Comparison of ENCODE assay signal across 1 cellular context in genomic region chr19:38930776-38931761, GRCh38.
TF ChIP-seq lines count a peak whose summit lies in the region.

MRPS12 (plus strand) TSS chr19:38930944; CDS start chr19:38931295, 351 bp downstream.

TF ChIP-seq in K562, 482 proteins besides CTCF, POLR2A, EP300 and RAD21 (continued from another document and continues in another):
- TF ChIP-seq ZSCAN29 (IDR thresholded peaks at IDR 0.05) (no peak), SRSF1 (IDR thresholded peaks at IDR 0.05; ENCODE audit: low read depth, low read length) (no peak), ZNF444 (CRISPR knock-in tag; IDR thresholded peaks at IDR 0.05) (no peak), POLR2AphosphoS5 (IDR thresholded peaks at IDR 0.05; ENCODE audit: control insufficient read depth, insufficient read depth, low read depth, low read length) (peak; percentile 85), KLF1 (tag; IDR thresholded peaks at IDR 0.05) (no peak), TARDBP (IDR thresholded peaks at IDR 0.05) (no peak), IRF1 (CRISPR knock-in tag; IDR thresholded peaks at IDR 0.05; ENCODE audit: borderline replicate concordance) (no peak), HDAC8 (tag; IDR thresholded peaks at IDR 0.05) (no peak), MCM5 (IDR thresholded peaks at IDR 0.05; ENCODE audit: low read depth) (no peak), ZFPM2 (CRISPR knock-in tag; IDR thresholded peaks at IDR 0.05) (no peak), ZNF431 (CRISPR knock-in tag; IDR thresholded peaks at IDR 0.05) (no peak), HDGF (IDR thresholded peaks at IDR 0.05) (no peak), HNRNPH1 (optimal IDR thresholded peaks at IDR 0.05; ENCODE audit: low read depth, low read length) (no peak), RBBP5 (IDR thresholded peaks at IDR 0.05; ENCODE audit: borderline replicate concordance, insufficient read depth, low read length, poor library complexity, severe bottlenecking) (peak; percentile 8), BRF1 (IDR thresholded peaks at IDR 0.05; ENCODE audit: borderline replicate concordance, extremely low read depth, insufficient read length) (no peak), ZNF239 (CRISPR knock-in tag; IDR thresholded peaks at IDR 0.05) (no peak), ZKSCAN1 (IDR thresholded peaks at IDR 0.05; ENCODE audit: low read depth, low read length) (no peak), SUPT5H (IDR thresholded peaks at IDR 0.05) (peak; percentile 87), SMARCA5 (IDR thresholded peaks at IDR 0.05) (no peak), ZNF324 (CRISPR knock-in tag; IDR thresholded peaks at IDR 0.05) (no peak), NONO (IDR thresholded peaks at IDR 0.05; ENCODE audit: low read depth in 2 of 2, low read length in 1 of 2) (no peak; a peak in 1 of 4 replicates), BACH1 (tag; IDR thresholded peaks at IDR 0.05) (no peak), ADNP (tag; IDR thresholded peaks at IDR 0.05) (no peak), ZNF121 (CRISPR knock-in tag; conservative IDR thresholded peaks at IDR 0.05) (no peak), MTA3 (IDR thresholded peaks at IDR 0.05; ENCODE audit: borderline replicate concordance) (no peak; the same call in 1 of the 2 replicates), ZBTB1 (CRISPR knock-in tag; IDR thresholded peaks at IDR 0.05; ENCODE audit: borderline replicate concordance, low read depth) (no peak), SP2 (IDR thresholded peaks at IDR 0.05; ENCODE audit: extremely low read depth, low read depth, low read length, poor library complexity, severe bottlenecking) (peak; percentile 65), RERE (CRISPR knock-in tag; IDR thresholded peaks at IDR 0.05; ENCODE audit: borderline replicate concordance) (no peak), ZNF507 (tag; conservative IDR thresholded peaks at IDR 0.05) (no peak), NFXL1 (CRISPR knock-in tag; IDR thresholded peaks at IDR 0.05) (no peak), MLLT1 (IDR thresholded peaks at IDR 0.05) (no peak), FOS (IDR thresholded peaks at IDR 0.05; ENCODE audit: extremely low read depth, insufficient read length) (peak; percentile 92), ZNF592 (IDR thresholded peaks at IDR 0.05) (no peak), USF1 (CRISPR knock-in tag; IDR thresholded peaks at IDR 0.05) (peak; percentile 61; the same call in 1 of the 2 replicates), JUN (IDR thresholded peaks at IDR 0.05; ENCODE audit: borderline replicate concordance, low read depth, low read length) (no peak), JUN (CRISPR knock-in tag; IDR thresholded peaks at IDR 0.05; ENCODE audit: borderline replicate concordance) (no peak), CCNT2 (IDR thresholded peaks at IDR 0.05; ENCODE audit: borderline replicate concordance, extremely low read depth, insufficient read length, low read depth, low read length) (no peak), PCBP2 (IDR thresholded peaks at IDR 0.05; ENCODE audit: low read depth, low read length, poor library complexity, severe bottlenecking) (no peak), ZBTB11 (CRISPR knock-in tag; IDR thresholded peaks at IDR 0.05) (no peak), BMI1 (IDR thresholded peaks at IDR 0.05; ENCODE audit: low read length) (no peak), ZBTB8A (IDR thresholded peaks at IDR 0.05; ENCODE audit: partially characterized antibody) (no peak), BCL6 (CRISPR knock-in tag; IDR thresholded peaks at IDR 0.05) (no peak), CEBPB (tag; IDR thresholded peaks at IDR 0.05) (no peak), RBM25 (IDR thresholded peaks at IDR 0.05; ENCODE audit: low read depth, low read length, severe bottlenecking) (peak; percentile 79), ZNF780A (CRISPR knock-in tag; IDR thresholded peaks at IDR 0.05) (no peak), ZNF668 (CRISPR knock-in tag; IDR thresholded peaks at IDR 0.05) (no peak), PHF20 (IDR thresholded peaks at IDR 0.05; ENCODE audit: partially characterized antibody) (no peak), ZNF583 (CRISPR knock-in tag; IDR thresholded peaks at IDR 0.05) (no peak), NR1H2 (CRISPR knock-in tag; IDR thresholded peaks at IDR 0.05) (0 out of 2 replicates have a peak, but pooled peaks have one; percentile 48), WHSC1 (IDR thresholded peaks at IDR 0.05; ENCODE audit: low read length) (no peak), E2F8 (IDR thresholded peaks at IDR 0.05; ENCODE audit: low read depth, partially characterized antibody) (no peak), SIRT6 (IDR thresholded peaks at IDR 0.05; ENCODE audit: low read depth, low read length) (no peak), DIDO1 (tag; IDR thresholded peaks at IDR 0.05; ENCODE audit: low read depth) (no peak)
